In genomic region chr18:62337336-62337735, GRCh38 we compare ENCODE assay signal across 24 cellular contexts. TPM values are rescaled to one million over a fixed set of nuclear protein-coding genes. Genes with fewer than 3 reads are reported as not detected.
"Had no signal": no experiment of that assay in that cellular context is flagged by ENCODE, and none has a peak within 500 bp of the region (broad histone marks: within the 10 kb centered on the region; RNA-seq: fewer than 3 reads in every experiment).

No MANE protein-coding gene starts in this region.

- H3K9ac ChIP-seq: KMS-11 had no signal

- FAIRE-seq: HTR-8/SVneo, K562 had no signal

- H3K27ac ChIP-seq: HL-60, KMS-11, SJSA1, SK-N-MC had no signal

- H3K9me3 ChIP-seq: SJSA1 had no signal

- DNase-seq: Kasumi-1, MV-4-11, NCI-H1048, NCI-H1105, NCI-H1417, NCI-H1436 treated with DMSO at 0.1 percent for 48 hours, NCI-H1694, NCI-H187 treated with DMSO at 0.1 percent for 48 hours, NCI-H2029 treated with DMSO at 0.1 percent for 48 hours, NCI-H2171 treated with DMSO at 0.1 percent for 48 hours, NCI-H345, NCI-H446 treated with DMSO at 0.1 percent for 48 hours, NCI-H510A treated with DMSO at 0.1 percent for 48 hours, NCI-H526 treated with DMSO at 0.1 percent for 48 hours, NCI-H748 treated with DMSO at 0.1 percent for 48 hours, Right ventricle myocardium superior, SIG-M5 had no signal

- H3K4me2 ChIP-seq: KMS-11 had no signal

- H3K36me3 ChIP-seq: SJSA1 had no signal

- H3K4me1 ChIP-seq: SJSA1 had no signal

- H3K4me3 ChIP-seq: K562, SJSA1, SK-N-MC had no signal

RNA-seq across cellular contexts. Expression of gene TNFRSF11A, which starts 12.2 kb away (rescaled TPM):
- total RNA-seq: SJSA1 had no signal
- polyA plus RNA-seq: IgD-negative memory B cell had no signal
